Comparison of ENCODE assay signal across 8 cellular contexts in the genomic region with DNA sequence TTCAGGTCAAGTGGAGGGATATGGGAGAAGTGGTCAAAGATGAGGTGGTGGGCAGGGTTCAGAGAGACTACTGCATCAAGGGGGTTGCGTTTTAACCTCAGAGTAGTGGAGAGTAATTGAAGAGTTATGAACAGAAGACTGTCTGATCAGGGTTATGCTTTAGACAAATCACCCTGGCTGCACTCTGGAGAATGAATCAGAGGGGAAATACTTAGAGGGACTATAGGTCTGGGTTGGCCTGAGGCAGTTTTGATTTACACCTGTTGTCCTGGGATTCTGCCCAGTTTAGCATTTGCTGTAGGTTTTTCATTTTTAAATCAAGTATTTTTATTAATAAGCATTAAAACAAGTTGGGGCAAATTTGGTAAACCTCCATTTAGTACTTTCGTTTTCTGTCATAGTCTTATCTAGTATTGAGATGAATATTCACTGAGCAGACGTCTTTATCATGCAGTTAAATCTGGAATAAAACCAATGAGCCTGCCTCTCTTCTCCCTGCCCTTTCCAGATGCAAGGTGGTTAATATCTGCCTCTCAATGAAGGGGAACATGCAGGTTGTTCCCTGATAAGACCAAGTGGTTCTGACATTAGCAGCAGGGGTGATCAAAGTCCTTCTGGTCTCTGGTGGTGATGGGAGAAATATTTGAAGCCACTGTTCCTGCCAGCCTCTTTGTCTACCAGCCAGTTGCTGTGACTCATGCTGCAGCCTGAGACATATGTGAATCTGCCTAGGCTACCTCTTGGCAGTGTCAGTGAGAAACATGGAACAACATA.
DNase-seq lines count a peak whose midpoint lies in the region; ATAC-seq, FAIRE-seq and TF ChIP-seq lines count a peak whose summit lies in the region.

No MANE protein-coding gene starts in this region.

- no peaks in the 10 kb centered on the region for H3K4me1 Mint-ChIP-seq in endothelial cell (ENCODE audit: unreplicated experiment)

- no peaks in the 10 kb centered on the region for H3K36me3 ChIP-seq in HAP-1 (replicated peaks)

- in situ Hi-C loops in HAP-1 (cut with MboI; ENCODE audit: low sequenced_read_pairs), result no loop called here

- H3K27me3 Mint-ChIP-seq in endothelial cell (ENCODE audit: unreplicated experiment), result peaks cover 1% of the 10 kb centered on the region

- no peaks in the 10 kb centered on the region for H3K4me1 ChIP-seq in HAP-1

- peak; percentile 78 for ATAC-seq in GM18502 (IDR thresholded peaks at IDR 0.05; ENCODE audit: poor library complexity, unreplicated experiment)
- peak; percentile 54 for ATAC-seq in HG02588 (IDR thresholded peaks at IDR 0.05; ENCODE audit: unreplicated experiment)
- peak; percentile 23 for ATAC-seq in left colon

- no peaks in the 10 kb centered on the region for H3K9me3 ChIP-seq in HAP-1

- DNase-seq in SK-N-DZ (ENCODE audit: low spot score), result peak; percentile 39
- no peak for DNase-seq in left colon
- DNase-seq in NCI-H345 (lab: John Stamatoyannopoulos, UW), result no peak
- DNase-seq in urothelium cell line (ENCODE audit: low spot score), result no peak
- no peak for DNase-seq in endothelial cell (ENCODE audit: low spot score)
- no peak for DNase-seq in HAP-1 (ENCODE audit: low spot score in 2 of 2)

- intact Hi-C loops in left colon (cut with DNase I, micrococcal nuclease), result no loop called here

- no peak overlapping the region for H3K27ac Mint-ChIP-seq in endothelial cell (ENCODE audit: unreplicated experiment)

- H3K27me3 ChIP-seq in HAP-1 (ENCODE audit: low read depth), result peaks cover 2% of the 10 kb centered on the region; the same call in 1 of the 2 replicates

- FAIRE-seq in urothelium cell line (lab: Jason Lieb, UNC), result no peak

- no peak overlapping the region for H3K4me3 Mint-ChIP-seq in endothelial cell (ENCODE audit: unreplicated experiment)

- H3K9me3 Mint-ChIP-seq in endothelial cell (ENCODE audit: unreplicated experiment), result no peaks in the 10 kb centered on the region

- H3K4me3 ChIP-seq in HAP-1, result no peak overlapping the region

- TF ChIP-seq CTCF in endothelial cell (IDR thresholded peaks at IDR 0.05; ENCODE audit: unreplicated experiment), result no peak

- no peaks in the 10 kb centered on the region for H3K36me3 Mint-ChIP-seq in endothelial cell (ENCODE audit: low read depth, unreplicated experiment)

Comparison
In these comparisons a context has a peak if more than half of its experiments do, and no peak if none do; other contexts are left out.
1. ATAC-seq: peak in every context shown above with its lines; median percentile 78 in GM18502; 54 in HG02588; 23 in left colon.